Comparison of ENCODE assay signal across 27 cellular contexts in the genomic region with DNA sequence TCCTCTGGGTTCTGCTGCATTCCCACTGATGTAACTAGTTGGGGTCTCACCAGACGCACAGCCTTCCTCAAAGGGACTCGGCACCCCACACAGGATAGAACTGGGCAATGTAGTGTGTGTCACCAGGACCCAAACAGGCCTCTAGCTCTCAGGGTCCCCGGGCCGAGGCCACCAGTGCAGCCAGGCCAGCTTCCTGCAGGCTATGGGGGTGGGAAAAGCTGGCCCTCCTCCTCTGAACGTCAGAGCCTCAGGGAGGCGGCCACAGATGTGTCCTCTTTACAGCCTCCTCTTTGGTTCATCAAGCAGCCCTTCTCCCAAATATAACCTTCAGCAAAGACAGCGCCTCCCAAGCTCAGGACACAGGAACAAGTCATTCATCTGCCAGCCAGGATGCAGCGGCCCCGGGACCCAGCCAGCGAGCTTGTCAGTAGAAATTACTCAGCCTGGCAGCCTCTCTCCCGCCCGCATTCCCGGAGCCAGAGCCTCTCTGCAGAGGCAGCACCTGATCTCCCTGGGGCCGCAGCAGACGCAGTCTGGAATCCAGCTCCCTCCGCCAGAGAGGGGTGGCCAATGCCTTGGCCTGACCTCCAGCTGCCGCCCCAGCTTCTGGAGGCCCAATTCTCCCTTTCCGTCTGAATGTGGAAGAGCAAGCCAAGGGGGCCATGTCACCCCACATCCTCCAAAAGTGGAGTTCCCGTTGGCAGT.
DNase-seq lines count a peak whose midpoint lies in the region; ATAC-seq and TF ChIP-seq lines count a peak whose summit lies in the region.
"Had no signal": no experiment of that assay in that cellular context is flagged by ENCODE, and none has a peak within 500 bp of the region (broad histone marks: within the 10 kb centered on the region; RNA-seq: fewer than 3 reads in every experiment).

No MANE protein-coding gene starts in this region.

- no peaks in the 10 kb centered on the region for H3K27me3 Mint-ChIP-seq in central memory CD8-positive, alpha-beta T cell
- H3K27me3 Mint-ChIP-seq: activated naive CD8-positive, alpha-beta T cell treated with anti-CD3 and anti-CD28 coated beads for 36 hours had no signal

- no peaks in the 10 kb centered on the region for H3K9me2 ChIP-seq in hepatocyte (replicated peaks; ENCODE audit: insufficient read depth)

- no peak for ATAC-seq in central memory CD8-positive, alpha-beta T cell (replicated peaks; ENCODE audit: extremely low read depth, poor library complexity, severe bottlenecking)
- ATAC-seq: GM12878, lower lobe of right lung, Panc1 had no signal

- H4K20me1 ChIP-seq in mammary epithelial cell (ENCODE audit: insufficient read depth, low read length): no peaks in the 10 kb centered on the region
- H4K20me1 ChIP-seq in hepatocyte (ENCODE audit: insufficient read depth, poor library complexity, severe bottlenecking): no peaks in the 10 kb centered on the region

- in situ Hi-C loops in mammary epithelial cell (cut with MboI; ENCODE audit: low sequenced_read_pairs in 2 of 2): no loop called here

- H3K36me3 ChIP-seq in mammary epithelial cell (ENCODE audit: insufficient read depth, low read length) (no peaks in the 10 kb centered on the region), breast epithelium (no peaks in the 10 kb centered on the region), hepatocyte (replicated peaks; ENCODE audit: insufficient read depth, low read depth) (no peaks in the 10 kb centered on the region)
- H3K36me3 ChIP-seq: lower lobe of right lung, uterus had no signal

- no peaks in the 10 kb centered on the region for H3K9me3 Mint-ChIP-seq in central memory CD8-positive, alpha-beta T cell
- H3K9me3 Mint-ChIP-seq: activated B cell treated with CpG ODN at 0.5 μM for 24 hours; stimulated activated effector memory CD8-positive, alpha-beta T cell treated with anti-CD3 and anti-CD28 coated beads, Interleukin-12 subunit alpha, Interleukin-12 subunit beta, amount 100 ng/mL, for 72 hours had no signal

- DNase-seq in mammary epithelial cell: no peak
- DNase-seq in breast epithelium (ENCODE audit: low spot score in 2 of 2): no peak
- DNase-seq in central memory CD8-positive, alpha-beta T cell (ENCODE audit: low spot score in 2 of 2): no peak
- DNase-seq in hepatocyte (ENCODE audit: low spot score): peak; percentile 22
- DNase-seq in occipital lobe (lab: John Stamatoyannopoulos, UW): peak; percentile 8
- DNase-seq in GM19238 (ENCODE audit: insufficient read length, low spot score): no peak
- DNase-seq in caudate nucleus (lab: John Stamatoyannopoulos, UW): no peak
- DNase-seq in NCI-H748 (lab: John Stamatoyannopoulos, UW; ENCODE audit: unreplicated experiment): no peak
- DNase-seq: activated B cell treated with CpG ODN at 0.5 μM for 24 hours; activated naive CD8-positive, alpha-beta T cell treated with anti-CD3 and anti-CD28 coated beads for 36 hours; cerebellar nuclear complex; COR-L47; DND-41; effector memory CD4-positive, alpha-beta T cell; foreskin melanocyte; hypothalamus; lower lobe of right lung; NCI-H1436; NCI-H510A treated with DMSO at 0.1 percent for 48 hours; stimulated activated CD4-positive, alpha-beta T cell treated with anti-CD3 and anti-CD28 coated beads, Interleukin-2, amount 100 ng/mL, for 48 hours; uterus had no signal

- H3K4me3 ChIP-seq in mammary epithelial cell (replicated peaks in 1 of 3; ENCODE audit: insufficient read depth in 1 of 3, low read depth in 2 of 3, low read length in 3 of 3) (no peak overlapping the region), breast epithelium (no peak overlapping the region), hepatocyte (no peak overlapping the region)
- H3K4me3 ChIP-seq: GM12878, lower lobe of right lung, SK-N-MC, uterus had no signal

- H3K27me3 ChIP-seq in mammary epithelial cell (ENCODE audit: insufficient read depth, low read length): no peaks in the 10 kb centered on the region
- H3K27me3 ChIP-seq in breast epithelium: no peaks in the 10 kb centered on the region
- H3K27me3 ChIP-seq in hepatocyte: no peaks in the 10 kb centered on the region
- H3K27me3 ChIP-seq: uterus had no signal

- intact Hi-C loops in mammary epithelial cell (cut with micrococcal nuclease): no loop called here
- intact Hi-C loops in breast epithelium (cut with DNase I; ENCODE audit: low total_unique reads): no loop called here

- no peak overlapping the region for H3K4me3 Mint-ChIP-seq in central memory CD8-positive, alpha-beta T cell
- H3K4me3 Mint-ChIP-seq: activated B cell treated with CpG ODN at 0.5 μM for 24 hours; activated naive CD8-positive, alpha-beta T cell treated with anti-CD3 and anti-CD28 coated beads for 36 hours; activated T-helper 1 cell treated with anti-CD3 and anti-CD28 coated beads, Interleukin-12 subunit alpha, Interleukin-12 subunit beta, Interleukin-2, Interleukin-4 antibody, amounts not matched to agents 30 ng/mL and 10 ng/mL and 1 ng/mL, durations not matched to agents 14 hours and 24 hours and 36 hours had no signal

- dilution Hi-C loops in mammary epithelial cell (cut with HindIII; ENCODE audit: low sequenced_read_pairs): no loop called here

- peaks cover 5% of the 10 kb centered on the region for H3K4me1 ChIP-seq in mammary epithelial cell (ENCODE audit: insufficient read depth, low read length)
- no peaks in the 10 kb centered on the region for H3K4me1 ChIP-seq in breast epithelium
- H3K4me1 ChIP-seq in hepatocyte (ENCODE audit: insufficient read depth): no peaks in the 10 kb centered on the region
- H3K4me1 ChIP-seq: uterus had no signal

- TF ChIP-seq POLR2A in breast epithelium (IDR thresholded peaks at IDR 0.05): no peak

- no peak overlapping the region for H3K4me2 ChIP-seq in mammary epithelial cell (ENCODE audit: insufficient read depth, low read depth, low read length)
- H3K4me2 ChIP-seq in hepatocyte: no peak overlapping the region
- H3K4me2 ChIP-seq: KMS-11 had no signal

- H3K4me1 Mint-ChIP-seq in central memory CD8-positive, alpha-beta T cell: peaks cover 20% of the 10 kb centered on the region
- H3K4me1 Mint-ChIP-seq: activated B cell treated with CpG ODN at 0.5 μM for 24 hours had no signal

- BruUV-seq in mammary epithelial cell (replicated peaks; lab: Mats Ljungman, UMichigan): no TSS peak

- H3K79me2 ChIP-seq in mammary epithelial cell (ENCODE audit: insufficient read depth, low read length) (no peaks in the 10 kb centered on the region), hepatocyte (no peaks in the 10 kb centered on the region)

- no peaks in the 10 kb centered on the region for H3K36me3 Mint-ChIP-seq in central memory CD8-positive, alpha-beta T cell (ENCODE audit: insufficient read depth)
- H3K36me3 Mint-ChIP-seq: stimulated activated effector memory CD8-positive, alpha-beta T cell treated with anti-CD3 and anti-CD28 coated beads, Interleukin-12 subunit alpha, Interleukin-12 subunit beta, amount 100 ng/mL, for 72 hours had no signal

- H3K27ac Mint-ChIP-seq in central memory CD8-positive, alpha-beta T cell (ENCODE audit: low read depth): peak overlapping the region; percentile 17
- H3K27ac Mint-ChIP-seq: activated B cell treated with CpG ODN at 0.5 μM for 24 hours; activated naive CD8-positive, alpha-beta T cell treated with anti-CD3 and anti-CD28 coated beads for 36 hours; activated T-helper 1 cell treated with anti-CD3 and anti-CD28 coated beads, Interleukin-12 subunit alpha, Interleukin-12 subunit beta, Interleukin-2, Interleukin-4 antibody, amounts not matched to agents 30 ng/mL and 10 ng/mL and 1 ng/mL, durations not matched to agents 14 hours and 24 hours and 36 hours; stimulated activated effector memory CD8-positive, alpha-beta T cell treated with anti-CD3 and anti-CD28 coated beads, Interleukin-12 subunit alpha, Interleukin-12 subunit beta, amount 100 ng/mL, for 72 hours had no signal

- no peak for TF ChIP-seq CTCF in mammary epithelial cell (conservative IDR thresholded peaks at IDR 0.05 in 1 of 2, IDR thresholded peaks at IDR 0.05 in 1 of 2; ENCODE audit: extremely low read depth in 1 of 2, insufficient read depth in 1 of 2, low read depth in 1 of 2, low read length in 2 of 2)
- TF ChIP-seq CTCF in breast epithelium (IDR thresholded peaks at IDR 0.05): no peak
- no peak for TF ChIP-seq CTCF in hepatocyte (IDR thresholded peaks at IDR 0.05; ENCODE audit: poor library complexity)

- H3K27ac ChIP-seq in mammary epithelial cell (ENCODE audit: insufficient read depth, low read depth, low read length) (no peak overlapping the region), breast epithelium (no peak overlapping the region), hepatocyte (no peak overlapping the region), caudate nucleus (ENCODE audit: low read depth, low read length) (no peak overlapping the region)
- H3K27ac ChIP-seq: KMS-11, lower lobe of right lung, SK-N-MC, uterus had no signal

- H3K9me3 ChIP-seq in mammary epithelial cell (replicated peaks; ENCODE audit: insufficient read depth, low read length) (no peaks in the 10 kb centered on the region), breast epithelium (no peaks in the 10 kb centered on the region), hepatocyte (ENCODE audit: low read depth) (no peaks in the 10 kb centered on the region)
- H3K9me3 ChIP-seq: lower lobe of right lung, uterus had no signal

- CTCF ChIA-PET in mammary epithelial cell (lab: Charles Lee; ENCODE audit: low non-redundant PET): no interaction called here

- H2AFZ ChIP-seq in mammary epithelial cell (ENCODE audit: low read depth, low read length) (peak overlapping the region; percentile 71), hepatocyte (no peak overlapping the region)

- WGBS in mammary epithelial cell (ENCODE audit: low coverage, missing lambda C conversion rate): 49% methylated on average over 11 of the region's 19 CpGs
- WGBS in hepatocyte (ENCODE audit: low lambda C conversion rate, missing lambda C conversion rate): 70% methylated on average over 19 of the region's 19 CpGs

- no peak overlapping the region for H3K9ac ChIP-seq in mammary epithelial cell (ENCODE audit: insufficient read depth, low read length)
- H3K9ac ChIP-seq: KMS-11 had no signal

Comparison
In these comparisons a context has a peak if more than half of its experiments do, and no peak if none do; other contexts are left out.
1. DNase-seq: peak in hepatocyte (single experiment) and occipital lobe (single experiment); none in mammary epithelial cell (single experiment), breast epithelium (0 of 2), central memory CD8-positive, alpha-beta T cell (0 of 2), GM19238 (single experiment), caudate nucleus (0 of 61) and NCI-H748 (single experiment).